Comparison of ENCODE assay signal across 21 cellular contexts in genomic region chr5:1132570-1132969, GRCh38. TPM values are rescaled to one million over a fixed set of nuclear protein-coding genes. Genes with fewer than 3 reads are reported as not detected.
A peak's percentile ranks its signal among the peaks of the same experiment; 100 is the strongest.
DNase-seq lines count a peak whose midpoint lies in the region; TF ChIP-seq lines count a peak whose summit lies in the region.
"Had no signal": no experiment of that assay in that cellular context is flagged by ENCODE, and none has a peak within 500 bp of the region (broad histone marks: within the 10 kb centered on the region; RNA-seq: fewer than 3 reads in every experiment).

No MANE protein-coding gene starts in this region.

- peak overlapping the region; percentile 93 for H3K27ac ChIP-seq in BLaER1
- H3K27ac ChIP-seq in HEK293 (ENCODE audit: extremely low read depth, low read depth, low read length): no peak overlapping the region
- peak overlapping the region; percentile 96 for H3K27ac ChIP-seq in VCaP
- H3K27ac ChIP-seq in substantia nigra (ENCODE audit: low read depth, low read length, poor library complexity, severe bottlenecking): no peak overlapping the region
- H3K27ac ChIP-seq: PC-9, RWPE1 had no signal

- TF ChIP-seq CTCF in HEK293 (tag by site-specific recombination; IDR thresholded peaks at IDR 0.05): no peak
- no peak for TF ChIP-seq CTCF in VCaP (conservative IDR thresholded peaks at IDR 0.05)

- H3K4me2 ChIP-seq in BLaER1: peak overlapping the region; percentile 88
- H3K4me2 ChIP-seq in skeletal muscle satellite cell (ENCODE audit: low read length): peak overlapping the region; percentile 69
- H3K4me2 ChIP-seq: PC-9 had no signal

- DNase-seq in substantia nigra (lab: John Stamatoyannopoulos, UW) (no peak), AG08395 (ENCODE audit: low spot score) (no peak)
- no peak for DNase-seq in activated T-cell treated with anti-CD3 and anti-CD28 coated beads, Interleukin-2, amount 50 U/mL, for 1 hour
- DNase-seq: BE2C; CD4-positive, CD25-positive, alpha-beta regulatory T cell; DMS153; DND-41; KBM-7; MG63; NCI-H2029; NCI-H446; NCI-H526; NCI-H82; NK-92 treated with Interleukin-12 subunit alpha and Interleukin-12 subunit beta, amount 100 ng/mL, for 24 hours; PC-9; SHP77 treated with DMSO at 0.1 percent for 48 hours had no signal

- H3K9me3 ChIP-seq in BLaER1 (no peaks in the 10 kb centered on the region), HEK293 (ENCODE audit: control insufficient read depth, insufficient read depth, low read depth, low read length) (no peaks in the 10 kb centered on the region), skeletal muscle satellite cell (replicated peaks; ENCODE audit: low read length) (no peaks in the 10 kb centered on the region)
- H3K9me3 ChIP-seq: BE2C, MG63 had no signal

- H3K4me1 ChIP-seq in BLaER1 (peaks cover 100% of the 10 kb centered on the region), HEK293 (ENCODE audit: control insufficient read depth, insufficient read depth, low read length) (0 out of 2 replicates have a peak, but pooled peaks cover 2% of the 10 kb centered on the region), skeletal muscle satellite cell (ENCODE audit: control insufficient read depth, insufficient read depth, low read length) (peaks cover 4% of the 10 kb centered on the region)

- H3K4me3 ChIP-seq in BLaER1: no peak overlapping the region
- H3K4me3 ChIP-seq in HEK293 (ENCODE audit: low read depth, low read length): no peak overlapping the region
- peak overlapping the region; percentile 32 for H3K4me3 ChIP-seq in skeletal muscle satellite cell (ENCODE audit: low read length)
- H3K4me3 ChIP-seq: MG63, PC-9 had no signal

- CTCF ChIA-PET in HEK293 (lab: Yijun Ruan, JAX): interaction anchor here (0.7 to 2.7 kb wide), 4 partner anchors 8 to 211 kb away, joined by 3 to 13 read pairs (median 6); no protein-coding TSS in a partner anchor

- H4K20me1 ChIP-seq in BLaER1: no peaks in the 10 kb centered on the region

- POLR2A ChIA-PET in HEK293 (lab: Yijun Ruan, JAX): no interaction called here

- no peaks in the 10 kb centered on the region for H3K27me3 ChIP-seq in BLaER1
- peaks cover 39% of the 10 kb centered on the region for H3K27me3 ChIP-seq in skeletal muscle satellite cell (ENCODE audit: control insufficient read depth, insufficient read depth, low read length)
- H3K27me3 ChIP-seq: BE2C had no signal

- no peaks in the 10 kb centered on the region for H3K36me3 ChIP-seq in BLaER1
- H3K36me3 ChIP-seq in HEK293 (ENCODE audit: control insufficient read depth in 2 of 2, insufficient read depth in 1 of 2, low read length in 2 of 2): no peaks in the 10 kb centered on the region
- no peaks in the 10 kb centered on the region for H3K36me3 ChIP-seq in skeletal muscle satellite cell (ENCODE audit: insufficient read depth, low read length)
- H3K36me3 ChIP-seq: BE2C, MG63 had no signal

- H3K9ac ChIP-seq in BLaER1 (peak overlapping the region; percentile 78), skeletal muscle satellite cell (ENCODE audit: low read depth, low read length) (no peak overlapping the region)

TF ChIP-seq in HEK293, 187 proteins besides CTCF, POLR2A, EP300 and RAD21:
- TF ChIP-seq ZNF830 (tag by site-specific recombination; IDR thresholded peaks at IDR 0.05; ENCODE audit: low read depth) (no peak), PRDM10 (tag by site-specific recombination; IDR thresholded peaks at IDR 0.05) (peak; percentile 61; the same call in 1 of the 2 replicates)

RNA-seq across cellular contexts. Expression of gene SLC12A7, which starts 20.7 kb away (rescaled TPM):
- 9.8 and 14.4 TPM in 2 replicates for total RNA-seq in skeletal muscle satellite cell (2012; rRNA removed)

Comparison
In these comparisons a context has a peak if more than half of its experiments do, and no peak if none do; other contexts are left out.
1. H3K27ac ChIP-seq: peak in BLaER1 (single experiment) and VCaP (single experiment); none in HEK293 (single experiment) and substantia nigra (single experiment).